Comparison of ENCODE assay signal across 20 cellular contexts in genomic region chr20:5092765-5093339, GRCh38. TPM values are rescaled to one million over a fixed set of nuclear protein-coding genes. Genes with fewer than 3 reads are reported as not detected.
DNase-seq lines count a peak whose midpoint lies in the region; ATAC-seq and TF ChIP-seq lines count a peak whose summit lies in the region.
"Had no signal": no experiment of that assay in that cellular context is flagged by ENCODE, and none has a peak within 500 bp of the region (broad histone marks: within the 10 kb centered on the region; RNA-seq: fewer than 3 reads in every experiment).

No MANE protein-coding gene starts in this region.

- H3K27me3 ChIP-seq in heart left ventricle, result no peaks in the 10 kb centered on the region
- no peaks in the 10 kb centered on the region for H3K27me3 ChIP-seq in GM23248 (replicated peaks; ENCODE audit: insufficient read depth)

- H3K9ac ChIP-seq in GM23248, result no peak overlapping the region

- no peaks in the 10 kb centered on the region for H3K9me2 ChIP-seq in GM23248 (ENCODE audit: insufficient read depth)

- no peak overlapping the region for H3K4me3 ChIP-seq in heart left ventricle
- no peak overlapping the region for H3K4me3 ChIP-seq in GM23248

- H3K27ac ChIP-seq in heart left ventricle, result no peak overlapping the region
- no peak overlapping the region for H3K27ac ChIP-seq in GM23248
- H3K27ac ChIP-seq: C4-2B had no signal

- H4K20me1 ChIP-seq in GM23248 (ENCODE audit: insufficient read depth), result no peaks in the 10 kb centered on the region

- no peaks in the 10 kb centered on the region for H3F3A ChIP-seq in GM23248 (ENCODE audit: insufficient read depth)

- in situ Hi-C loops in GM23248 (cut with MboI), result loop anchor here (10.0 kb wide), 1 partner anchor 128 kb away; no protein-coding TSS in a partner anchor

- no peak for DNase-seq in activated T-cell treated with anti-CD3 and anti-CD28 coated beads, Interleukin-2, amount 50 U/mL, for 24 hours
- DNase-seq in activated T-cell treated with anti-CD3 and anti-CD28 coated beads, Interleukin-2, amount 50 U/mL, for 48 hours, result no peak
- DNase-seq in MV-4-11 (lab: John Stamatoyannopoulos, UW), result peak; percentile 48
- DNase-seq in endothelial cell (ENCODE audit: low spot score), result no peak
- DNase-seq in NCI-H2107 (lab: John Stamatoyannopoulos, UW), result no peak
- no peak for DNase-seq in heart left ventricle
- DNase-seq in GM23248, result no peak
- DNase-seq: COR-L47, DMS153, EL, H9, NCI-H1048, NCI-H1436 treated with DMSO at 0.1 percent for 48 hours, NCI-H2081, NCI-H510A, NCI-H82, OCI-M1, SHP77 treated with DMSO at 0.1 percent for 48 hours had no signal

- no peak overlapping the region for H2AFZ ChIP-seq in GM23248

- no peak overlapping the region for H3K4me2 ChIP-seq in GM23248 (ENCODE audit: unreplicated experiment)

- TF ChIP-seq CTCF in endothelial cell (IDR thresholded peaks at IDR 0.05; ENCODE audit: unreplicated experiment) (no peak), heart left ventricle (IDR thresholded peaks at IDR 0.05) (no peak)

- no peaks in the 10 kb centered on the region for H3K9me3 Mint-ChIP-seq in activated T-cell treated with anti-CD3 and anti-CD28 coated beads, Interleukin-2, amount 50 U/mL, for 24 hours
- H3K9me3 Mint-ChIP-seq in endothelial cell (ENCODE audit: unreplicated experiment), result no peaks in the 10 kb centered on the region
- H3K9me3 Mint-ChIP-seq: H9 had no signal

- no peaks in the 10 kb centered on the region for H3K27me3 Mint-ChIP-seq in activated T-cell treated with anti-CD3 and anti-CD28 coated beads, Interleukin-2, amount 50 U/mL, for 24 hours
- H3K27me3 Mint-ChIP-seq in endothelial cell (ENCODE audit: unreplicated experiment), result no peaks in the 10 kb centered on the region

- intact Hi-C loops in heart left ventricle (cut with DNase I), result loop anchor here in 5 of 10 donors (10.0 kb wide), 2 partner anchors 88 to 128 kb away; partner anchors contain the start of gene SLC23A2 (in 1 of the 5)

- no peaks in the 10 kb centered on the region for H3K79me2 ChIP-seq in GM23248 (ENCODE audit: insufficient read depth)

- H3K4me1 Mint-ChIP-seq in activated T-cell treated with anti-CD3 and anti-CD28 coated beads, Interleukin-2, amount 50 U/mL, for 24 hours (ENCODE audit: low read depth), result peaks cover 14% of the 10 kb centered on the region
- H3K4me1 Mint-ChIP-seq in endothelial cell (ENCODE audit: unreplicated experiment), result peaks cover 18% of the 10 kb centered on the region

- H3K36me3 ChIP-seq in heart left ventricle, result peaks cover 0 to 26% (median 17%) of the 10 kb centered on the region in 9 donors
- no peaks in the 10 kb centered on the region for H3K36me3 ChIP-seq in GM23248 (ENCODE audit: low read depth)

- peaks cover 46% of the 10 kb centered on the region for H3K36me3 Mint-ChIP-seq in activated T-cell treated with anti-CD3 and anti-CD28 coated beads, Interleukin-2, amount 50 U/mL, for 24 hours (ENCODE audit: low read depth)
- peaks cover 4% of the 10 kb centered on the region for H3K36me3 Mint-ChIP-seq in endothelial cell (ENCODE audit: low read depth, unreplicated experiment)

- ATAC-seq in heart left ventricle, result no peak
- ATAC-seq: SK-N-SH treated with all-trans-retinoic acid at 6 μM for 48 hours had no signal

- H3K4me1 ChIP-seq in heart left ventricle, result peaks cover 0 to 29% (median 0%) of the 10 kb centered on the region in 12 donors
- no peaks in the 10 kb centered on the region for H3K4me1 ChIP-seq in GM23248 (ENCODE audit: insufficient read depth)

- 78 to 95% (median 81%) methylated on average over 4 of the region's 4 CpGs for WGBS in heart left ventricle, 4 donors
- 89 to 94% methylated on average over 4 of the region's 4 CpGs for WGBS in GM23248 (ENCODE audit: low coverage in 1 of 2, low lambda C conversion rate in 2 of 2, missing lambda C conversion rate in 2 of 2), 2 experiments

- peak overlapping the region; percentile 12 for H3K27ac Mint-ChIP-seq in activated T-cell treated with anti-CD3 and anti-CD28 coated beads, Interleukin-2, amount 50 U/mL, for 24 hours
- H3K27ac Mint-ChIP-seq in endothelial cell (ENCODE audit: unreplicated experiment), result peak overlapping the region; percentile 15

- H3K4me3 Mint-ChIP-seq in activated T-cell treated with anti-CD3 and anti-CD28 coated beads, Interleukin-2, amount 50 U/mL, for 24 hours, result no peak overlapping the region
- H3K4me3 Mint-ChIP-seq in endothelial cell (ENCODE audit: unreplicated experiment), result no peak overlapping the region
- H3K4me3 Mint-ChIP-seq: H9 had no signal

- no peak for TF ChIP-seq POLR2A in heart left ventricle (IDR thresholded peaks at IDR 0.05)

- no peaks in the 10 kb centered on the region for H3K9me3 ChIP-seq in heart left ventricle
- H3K9me3 ChIP-seq in GM23248 (ENCODE audit: low read depth), result no peaks in the 10 kb centered on the region

RNA-seq across cellular contexts. Expression of gene TMEM230, which starts 20.0 kb away (rescaled TPM):
- total RNA-seq in endothelial cell (ENCODE audit: unreplicated experiment), result 62.2 TPM
- total RNA-seq in heart left ventricle, result 10 to 100 TPM; 69.4 to 99.4 (median 82.0) TPM
- 100 to 1,000 TPM in 1 of 2 donors, 10 to 100 TPM in 1; 88.7 to 124 TPM for polyA plus RNA-seq in heart left ventricle
- total RNA-seq in GM23248 (2014; rRNA removed; shearing (Covaris generic)), result 171 and 174 TPM in 2 replicates
- 233 and 249 TPM in 2 replicates for polyA plus RNA-seq in GM23248 (2016; fragmentation: Nextera tagmentation; extraction: Ambion mirVana)

RNA-seq across cellular contexts. Expression of gene PCNA, which starts 26.9 kb away (rescaled TPM):
- 77.1 TPM for total RNA-seq in endothelial cell (ENCODE audit: unreplicated experiment)
- 10 to 100 TPM; 20.2 to 52.7 (median 22.9) TPM for total RNA-seq in heart left ventricle
- 10 to 100 TPM; 18.7 to 45.4 TPM for polyA plus RNA-seq in heart left ventricle
- total RNA-seq in GM23248 (2014; rRNA removed; shearing (Covaris generic)), result 116 and 117 TPM in 2 replicates
- polyA plus RNA-seq in GM23248 (2016; fragmentation: Nextera tagmentation; extraction: Ambion mirVana), result 84.8 and 88.1 TPM in 2 replicates

RNA-seq across cellular contexts. Expression of gene CDS2, which starts 34.0 kb away (rescaled TPM):
- total RNA-seq in endothelial cell (ENCODE audit: unreplicated experiment) (130 TPM), heart left ventricle (100 to 1,000 TPM in 1 of 9 donors, 10 to 100 TPM in 8; 64.5 to 105 (median 86.8) TPM)
- polyA plus RNA-seq in heart left ventricle (10 to 100 TPM; 22.5 to 24.9 TPM), GM23248 (2016; fragmentation: Nextera tagmentation; extraction: Ambion mirVana) (29.4 and 32.1 TPM in 2 replicates)
- 31.6 and 37.1 TPM in 2 replicates for total RNA-seq in GM23248 (2014; rRNA removed; shearing (Covaris generic))
